1 cellular context compared by ENCODE assay signal in the genomic region with DNA sequence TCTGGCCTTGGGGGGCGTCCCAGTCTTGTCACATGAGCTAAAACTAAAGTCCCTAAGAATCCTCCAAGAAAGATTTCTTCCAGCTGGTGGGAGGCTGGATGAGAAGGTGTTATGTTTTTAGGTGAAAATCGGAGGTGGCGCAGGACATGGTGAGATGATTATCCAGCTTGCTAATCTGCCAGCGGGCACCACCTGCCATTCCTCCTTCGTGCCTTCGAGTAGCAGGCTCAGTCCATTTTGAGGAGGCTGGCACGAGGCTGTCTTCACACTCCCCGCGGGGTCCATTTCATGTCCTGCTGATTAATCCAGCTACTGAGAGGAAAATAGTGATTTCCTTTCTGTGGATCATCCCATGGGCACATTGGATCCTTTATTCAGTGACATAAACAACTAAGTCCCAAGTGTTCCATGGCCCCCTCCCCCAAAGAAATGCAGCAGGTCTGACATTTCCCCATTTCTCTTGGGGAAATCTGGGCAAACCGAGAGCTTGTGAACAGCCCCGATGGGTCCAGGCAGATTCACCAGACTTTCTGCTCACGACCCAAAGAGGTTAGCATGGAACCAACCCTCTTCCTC.
TF ChIP-seq lines count a peak whose summit lies in the region.

No MANE protein-coding gene starts in this region.

TF ChIP-seq in IMR-90, 13 proteins besides CTCF, POLR2A, EP300 and RAD21:
- TF ChIP-seq CHD1 (IDR thresholded peaks at IDR 0.05; ENCODE audit: low read depth, low read length) (no peak), NFE2L2 (IDR thresholded peaks at IDR 0.05; ENCODE audit: low read depth, low read length) (no peak), MAZ (IDR thresholded peaks at IDR 0.05; ENCODE audit: borderline replicate concordance, low read depth, low read length) (no peak), MXI1 (IDR thresholded peaks at IDR 0.05; ENCODE audit: borderline replicate concordance, low read depth, low read length) (no peak), RFX5 (IDR thresholded peaks at IDR 0.05; ENCODE audit: low read depth, low read length) (no peak), FOS (IDR thresholded peaks at IDR 0.05; ENCODE audit: low read depth, low read length) (no peak), MAFK (IDR thresholded peaks at IDR 0.05; ENCODE audit: low read depth, low read length) (no peak)
- TF ChIP-seq, protein P1, sequence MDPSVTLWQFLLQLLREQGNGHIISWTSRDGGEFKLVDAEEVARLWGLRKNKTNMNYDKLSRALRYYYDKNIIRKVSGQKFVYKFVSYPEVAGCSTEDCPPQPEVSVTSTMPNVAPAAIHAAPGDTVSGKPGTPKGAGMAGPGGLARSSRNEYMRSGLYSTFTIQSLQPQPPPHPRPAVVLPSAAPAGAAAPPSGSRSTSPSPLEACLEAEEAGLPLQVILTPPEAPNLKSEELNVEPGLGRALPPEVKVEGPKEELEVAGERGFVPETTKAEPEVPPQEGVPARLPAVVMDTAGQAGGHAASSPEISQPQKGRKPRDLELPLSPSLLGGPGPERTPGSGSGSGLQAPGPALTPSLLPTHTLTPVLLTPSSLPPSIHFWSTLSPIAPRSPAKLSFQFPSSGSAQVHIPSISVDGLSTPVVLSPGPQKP (IDR thresholded peaks at IDR 0.05; ENCODE audit: borderline replicate concordance, low read depth, low read length): no peak
